19 cellular contexts compared by ENCODE assay signal in the genomic region with DNA sequence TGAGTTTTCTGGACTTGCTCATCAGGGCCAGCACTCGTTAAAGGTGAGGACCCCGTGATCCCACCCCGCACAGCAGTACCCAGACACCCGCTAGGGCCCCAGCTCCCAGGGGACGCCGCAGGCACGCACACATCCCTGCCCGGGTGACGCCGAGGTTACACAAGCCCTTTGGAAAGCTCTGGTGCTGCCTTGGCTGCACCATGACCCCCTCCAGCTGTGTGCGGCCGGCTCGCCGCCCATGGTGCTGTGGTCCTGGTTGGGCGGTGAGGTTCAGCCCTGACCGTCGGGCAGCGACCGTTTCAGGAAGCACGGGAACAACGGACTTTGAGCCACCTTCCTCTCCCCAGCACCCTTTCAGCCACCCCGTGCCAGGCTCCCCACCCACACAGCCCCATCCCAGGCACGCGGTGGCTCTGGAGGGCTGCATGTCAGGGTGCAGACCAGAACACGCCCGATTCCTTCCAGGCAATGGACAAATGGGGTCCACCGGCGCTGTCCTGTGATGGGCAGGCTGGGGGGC. TPM values are rescaled to one million over a fixed set of nuclear protein-coding genes. Genes with fewer than 3 reads are reported as not detected.
A peak's percentile ranks its signal among the peaks of the same experiment; 100 is the strongest.
DNase-seq lines count a peak whose midpoint lies in the region; ATAC-seq, FAIRE-seq and TF ChIP-seq lines count a peak whose summit lies in the region.
"Had no signal": no experiment of that assay in that cellular context is flagged by ENCODE, and none has a peak within 500 bp of the region (broad histone marks: within the 10 kb centered on the region; RNA-seq: fewer than 3 reads in every experiment).

No MANE protein-coding gene starts in this region.

- intact Hi-C loops in uterus (cut with DNase I; ENCODE audit: low total_unique reads) = no loop called here

- no peak overlapping the region for H3K9ac ChIP-seq in H1 (replicated peaks in 1 of 4; ENCODE audit: extremely low read depth in 1 of 4, low read depth in 3 of 4, low read length in 3 of 4)

- no peak overlapping the region; the same call in 1 of the 2 replicates for H2BK15ac ChIP-seq in H1 (ENCODE audit: low read length)

- 91% methylated on average over 27 of the region's 28 CpGs; no CpG with 5 or more reads in 1 of the 2 experiments for WGBS in H1 (ENCODE audit: extremely low coverage in 1 of 2, insufficient coverage in 1 of 2, insufficient read length in 1 of 2, insufficient replicate concordance in 2 of 2, low coverage in 1 of 2, low lambda C conversion rate in 2 of 2, missing lambda C conversion rate in 1 of 2), 2 experiments

- H3K56ac ChIP-seq in H1 (replicated peaks; ENCODE audit: insufficient read length, low read depth, low read length) = no peak overlapping the region

- H3K4me1 ChIP-seq in Peyer's patch = peaks cover 0 to 26% (median 5%) of the 10 kb centered on the region in 4 donors
- peaks cover 0 to 8% (median 5%) of the 10 kb centered on the region in 4 experiments; a peak in 4 of 7 replicates for H3K4me1 ChIP-seq in H1 (replicated peaks in 1 of 4; ENCODE audit: control insufficient read depth in 3 of 4, insufficient read depth in 4 of 4, low read length in 3 of 4)
- H3K4me1 ChIP-seq in uterus = no peaks in the 10 kb centered on the region

- no peak overlapping the region for H3K18ac ChIP-seq in H1 (ENCODE audit: extremely low read depth, low read length)

- 0 out of 2 replicates have a peak overlapping the region, but pooled peaks have one; percentile 61 for H2BK20ac ChIP-seq in H1 (ENCODE audit: low read length)

- no peak for ATAC-seq in GM19455 (IDR thresholded peaks at IDR 0.05; ENCODE audit: unreplicated experiment)
- no peak for ATAC-seq in activated naive CD4-positive, alpha-beta T cell treated with anti-CD3 and anti-CD28 coated beads, Interleukin-2, amount 50 U/mL, for 72 hours
- ATAC-seq: activated T-cell treated with anti-CD3 and anti-CD28 coated beads, Interleukin-2, amount 50 U/mL, for 72 hours had no signal

- H2BK12ac ChIP-seq in H1 (ENCODE audit: low read depth, low read length) = no peak overlapping the region; the same call in 1 of the 2 replicates

- peak overlapping the region; percentile 25 to 82 (median 48) for H3K27ac ChIP-seq in Peyer's patch
- no peak overlapping the region for H3K27ac ChIP-seq in H1 (ENCODE audit: low read depth, low read length)
- H3K27ac ChIP-seq in uterus = peak overlapping the region; percentile 22 to 80

- H2AK5ac ChIP-seq in H1 (ENCODE audit: low read depth, low read length) = peak overlapping the region; percentile 53; the same call in 1 of the 2 replicates

- CTCF ChIA-PET in H1 (lab: Charles Lee; ENCODE audit: partially characterized antibody) = interaction anchor here (0.8 to 3.0 kb wide), 6 partner anchors 10 to 100 kb away, joined by 3 to 17 read pairs (median 5); no protein-coding TSS in a partner anchor

- no peak overlapping the region for H2AFZ ChIP-seq in H1 (ENCODE audit: low read length)

- no peak overlapping the region for H4K5ac ChIP-seq in H1 (ENCODE audit: insufficient read length, low read depth, low read length)

- peak in 1 of 6 experiments; percentile 13 for TF ChIP-seq CTCF in Peyer's patch (IDR thresholded peaks at IDR 0.05)
- TF ChIP-seq CTCF in H1 (IDR thresholded peaks at IDR 0.05; ENCODE audit: control extremely low read depth in 1 of 3, insufficient read depth in 1 of 3, low read depth in 1 of 3, low read length in 3 of 3) = no peak
- no peak for TF ChIP-seq CTCF in uterus (IDR thresholded peaks at IDR 0.05)

- H3K4ac ChIP-seq in H1 (replicated peaks; ENCODE audit: insufficient read length, low read depth, low read length) = peak overlapping the region; percentile 78

- no peak for FAIRE-seq in H1 (lab: Jason Lieb, UNC)
- FAIRE-seq: D721Med had no signal

- H3K27ac Mint-ChIP-seq in activated naive CD4-positive, alpha-beta T cell treated with anti-CD3 and anti-CD28 coated beads, Interleukin-2, amount 50 U/mL, for 72 hours = no peak overlapping the region
- H3K27ac Mint-ChIP-seq: activated T-cell treated with anti-CD3 and anti-CD28 coated beads, Interleukin-2, amount 50 U/mL, for 72 hours; WTC11 had no signal

- no peaks in the 10 kb centered on the region for H3K36me3 Mint-ChIP-seq in activated naive CD4-positive, alpha-beta T cell treated with anti-CD3 and anti-CD28 coated beads, Interleukin-2, amount 50 U/mL, for 72 hours
- H3K36me3 Mint-ChIP-seq: brain, WTC11 had no signal

- H3K79me1 ChIP-seq in H1 (ENCODE audit: low read depth, low read length) = no peaks in the 10 kb centered on the region

- no peaks in the 10 kb centered on the region for H3K79me2 ChIP-seq in H1 (ENCODE audit: control insufficient read depth in 1 of 2, insufficient read depth in 2 of 2, low read length in 2 of 2)

- H3K27me3 ChIP-seq in Peyer's patch (no peaks in the 10 kb centered on the region), H1 (replicated peaks in 1 of 4; ENCODE audit: control insufficient read depth in 3 of 4, extremely low read depth in 1 of 4, insufficient read depth in 3 of 4, low read length in 3 of 4) (no peaks in the 10 kb centered on the region), uterus (no peaks in the 10 kb centered on the region)

- H3K36me3 ChIP-seq in Peyer's patch = no peaks in the 10 kb centered on the region
- H3K36me3 ChIP-seq in H1 (ENCODE audit: control insufficient read depth in 2 of 4, insufficient read depth in 4 of 4, low read length in 3 of 4) = no peaks in the 10 kb centered on the region
- H3K36me3 ChIP-seq in uterus = no peaks in the 10 kb centered on the region
- H3K36me3 ChIP-seq: prostate gland had no signal

- no peak overlapping the region for H3K23ac ChIP-seq in H1 (ENCODE audit: insufficient read length)

- no peak overlapping the region for H4K8ac ChIP-seq in H1 (ENCODE audit: extremely low read depth, insufficient read depth, low read length)

- H4K20me1 ChIP-seq in H1 (replicated peaks in 1 of 2; ENCODE audit: control insufficient read depth in 1 of 2, insufficient read depth in 2 of 2, low read length in 2 of 2) = no peaks in the 10 kb centered on the region

- no peak for TF ChIP-seq RAD21 in H1 (IDR thresholded peaks at IDR 0.05 in 1 of 2, conservative IDR thresholded peaks at IDR 0.05 in 1 of 2; ENCODE audit: low read depth in 2 of 2, low read length in 2 of 2)

- TF ChIP-seq EP300 in H1 (IDR thresholded peaks at IDR 0.05; ENCODE audit: borderline replicate concordance in 1 of 2, low read depth in 2 of 2, low read length in 2 of 2) = no peak

- no peaks in the 10 kb centered on the region for H3K9me3 Mint-ChIP-seq in activated naive CD4-positive, alpha-beta T cell treated with anti-CD3 and anti-CD28 coated beads, Interleukin-2, amount 50 U/mL, for 72 hours
- H3K9me3 Mint-ChIP-seq: activated T-cell treated with anti-CD3 and anti-CD28 coated beads, Interleukin-2, amount 50 U/mL, for 72 hours had no signal

- peak in 2 of 3 donors; percentile 82 to 87 for DNase-seq in Peyer's patch
- no peak for DNase-seq in H1 (ENCODE audit: low read depth in 1 of 2, low spot score in 2 of 2)
- peak; percentile 86 for DNase-seq in mucosa of gallbladder (ENCODE audit: low spot score)
- DNase-seq in uterus = peak in 1 of 2 donors; percentile 47
- DNase-seq in NCI-H2196 (lab: John Stamatoyannopoulos, UW; ENCODE audit: unreplicated experiment) = no peak
- no peak for DNase-seq in activated naive CD4-positive, alpha-beta T cell treated with anti-CD3 and anti-CD28 coated beads, Interleukin-2, amount 50 U/mL, for 72 hours (ENCODE audit: low spot score in 2 of 2)
- DNase-seq: activated CD4-positive, alpha-beta T cell treated with anti-CD3 and anti-CD28 coated beads, Interleukin-2, amount 50 U/mL, for 1 hour; activated naive CD4-positive, alpha-beta T cell; activated T-cell treated with anti-CD3 and anti-CD28 coated beads, Interleukin-2, amount 50 U/mL, for 72 hours; mammary epithelial cell; MV-4-11; NCI-H146; SW 1271; trophoblast cell had no signal

- no peak overlapping the region for H4K91ac ChIP-seq in H1 (replicated peaks; ENCODE audit: insufficient read length, low read length)

- POLR2A ChIA-PET in H1 (lab: Charles Lee; ENCODE audit: partially characterized antibody) = interaction anchor here (1.6 to 4.2 kb wide), 2 partner anchors 12 to 18 kb away, joined by 4 to 22 read pairs; no protein-coding TSS in a partner anchor

- H3K14ac ChIP-seq in H1 (ENCODE audit: insufficient read length) = no peak overlapping the region

- TF ChIP-seq POLR2A in Peyer's patch (IDR thresholded peaks at IDR 0.05) (peak; percentile 56 to 64), H1 (IDR thresholded peaks at IDR 0.05; ENCODE audit: control extremely low read depth in 1 of 2, low read depth in 2 of 2, low read length in 2 of 2) (no peak), uterus (IDR thresholded peaks at IDR 0.05) (no peak)

- H3K9me3 ChIP-seq in Peyer's patch = no peaks in the 10 kb centered on the region
- peaks cover 0 to under 1% of the 10 kb centered on the region in 2 experiments; a peak in 1 of 4 replicates for H3K9me3 ChIP-seq in H1 (ENCODE audit: insufficient read depth in 2 of 2, low read depth in 1 of 2, low read length in 1 of 2)
- H3K9me3 ChIP-seq in uterus = no peaks in the 10 kb centered on the region
- H3K9me3 ChIP-seq: prostate gland had no signal

- H3K23me2 ChIP-seq in H1 (ENCODE audit: low read depth, low read length) = no peaks in the 10 kb centered on the region

- no peak overlapping the region for H2BK120ac ChIP-seq in H1 (replicated peaks; ENCODE audit: low read depth, low read length)

- no peak overlapping the region for H3K4me2 ChIP-seq in H1 (ENCODE audit: insufficient read depth in 1 of 2, low read depth in 2 of 2, low read length in 2 of 2)

- H3K4me3 ChIP-seq in Peyer's patch (peak overlapping the region in 2 of 4 donors; percentile 10 to 32), H1 (ENCODE audit: extremely low read depth in 1 of 4, insufficient read depth in 2 of 4, low read depth in 3 of 4, low read length in 4 of 4) (no peak overlapping the region), uterus (no peak overlapping the region)
- H3K4me3 ChIP-seq: prostate gland had no signal

- no peak overlapping the region for H2BK5ac ChIP-seq in H1 (ENCODE audit: low read depth, low read length)

TF ChIP-seq in H1, 55 proteins besides CTCF, POLR2A, EP300 and RAD21 (continues in another document):
- TF ChIP-seq SP1 (IDR thresholded peaks at IDR 0.05; ENCODE audit: low read depth, low read length) = no peak

RNA-seq across cellular contexts. Expression of gene SLC12A7, which starts 7.5 kb away (rescaled TPM):
- total RNA-seq in Peyer's patch (100 to 1,000 TPM in 3 of 4 donors, 10 to 100 TPM in 1; 87.2 to 182 (median 116) TPM), mucosa of gallbladder (344 TPM), uterus (10 to 100 TPM in 3 of 4 donors, 1 to 10 TPM in 1; 4.6 to 49.8 (median 15.8) TPM)
- total RNA-seq in H1 (2021; fragmentation: NEBNext Ultra II Directional; extraction: Animal tissue kit (Norgen Biotek cat#: 25700)) = 38.6 and 39.7 TPM in 2 replicates
- polyA plus RNA-seq in H1 (2011; rRNA removed) = 23.5 and 37.5 TPM in 2 replicates
- polyA plus RNA-seq in H1 (2011; cell fraction: cytosol; rRNA removed) = 26.4 TPM
- polyA plus RNA-seq in H1 (2011; cell fraction: nucleus; rRNA removed) = 181 TPM
- polyA plus RNA-seq in H1 (2012, experiment 1 of 2) = 27.4 to 47.0 TPM (median 38.9 TPM) in 4 replicates
- 19.5 TPM for polyA plus RNA-seq in H1 (2012, experiment 2 of 2)
- 27.2 TPM for polyA plus RNA-seq in H1 (2013, experiment 1 of 2)
- 24.9 TPM for polyA plus RNA-seq in H1 (2013, experiment 2 of 2)
- 23.8 and 28.1 TPM in 2 replicates for polyA minus RNA-seq in H1 (2011; rRNA and poly(A)+ RNA removed)
- 33.8 TPM for polyA minus RNA-seq in H1 (2011; cell fraction: cytosol; rRNA and poly(A)+ RNA removed)
- 44.5 TPM for polyA minus RNA-seq in H1 (2011; cell fraction: nucleus; rRNA and poly(A)+ RNA removed)
- total RNA-seq in activated naive CD4-positive, alpha-beta T cell treated with anti-CD3 and anti-CD28 coated beads, Interleukin-2, amount 50 U/mL, for 72 hours = 10 to 100 TPM; 19.5 to 74.7 TPM

Comparison
In these comparisons a context has a peak if more than half of its experiments do, and no peak if none do; other contexts are left out.
1. DNase-seq: peak in Peyer's patch (2 of 3) and mucosa of gallbladder (single experiment); none in H1 (0 of 2), NCI-H2196 (single experiment) and activated naive CD4-positive, alpha-beta T cell treated with anti-CD3 and anti-CD28 coated beads, Interleukin-2, amount 50 U/mL, for 72 hours (0 of 2).
2. POLR2A ChIP-seq: peak in Peyer's patch (2 of 2); none in H1 (0 of 2) and uterus (0 of 2).